ENCODE assay signal across 18 cellular contexts in the genomic region with DNA sequence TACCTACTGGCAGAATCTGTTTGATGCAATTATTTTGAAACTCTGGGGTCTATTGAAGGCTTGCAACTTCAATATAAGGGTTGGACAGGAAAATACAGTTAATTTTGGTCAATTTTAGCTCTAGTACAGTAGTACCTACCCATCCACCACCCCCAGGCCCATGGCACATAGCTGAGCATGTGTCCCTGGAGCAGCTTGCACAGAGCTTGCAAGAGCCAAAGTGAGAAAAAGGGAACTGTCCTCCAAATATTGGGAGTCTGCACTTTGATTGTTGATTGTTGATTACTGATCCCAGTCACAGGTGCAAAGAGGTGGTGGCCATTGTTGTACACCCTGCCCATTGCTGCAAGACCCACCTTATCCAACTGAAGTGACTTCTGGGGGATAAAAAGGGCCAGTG. TPM values are rescaled to one million over a fixed set of nuclear protein-coding genes. Genes with fewer than 3 reads are reported as not detected.
A peak's percentile ranks its signal among the peaks of the same experiment; 100 is the strongest.
DNase-seq lines count a peak whose midpoint lies in the region; ATAC-seq and TF ChIP-seq lines count a peak whose summit lies in the region.
"Had no signal": no experiment of that assay in that cellular context is flagged by ENCODE, and none has a peak within 500 bp of the region (broad histone marks: within the 10 kb centered on the region; RNA-seq: fewer than 3 reads in every experiment).

No MANE protein-coding gene starts in this region.

- intact Hi-C loops in spleen (cut with DNase I; ENCODE audit: low total_unique reads) = no loop called here
- intact Hi-C loops in PC-9 (cut with micrococcal nuclease; ENCODE audit: unreplicated experiment) = no loop called here

- peak overlapping the region; percentile 36 for H3K4me2 ChIP-seq in BLaER1
- no peak overlapping the region for H3K4me2 ChIP-seq in GM23338
- no peak overlapping the region for H3K4me2 ChIP-seq in hepatocyte
- no peak overlapping the region for H3K4me2 ChIP-seq in PC-9
- H3K4me2 ChIP-seq: A549 had no signal

- H3K27ac Mint-ChIP-seq in GM23338 = no peak overlapping the region
- H3K27ac Mint-ChIP-seq: CD4-positive, alpha-beta T cell had no signal

- TF ChIP-seq CTCF in GM23338 (conservative IDR thresholded peaks at IDR 0.05; ENCODE audit: low read depth in 2 of 2) (no peak), hepatocyte (IDR thresholded peaks at IDR 0.05; ENCODE audit: poor library complexity) (no peak), spleen (IDR thresholded peaks at IDR 0.05 in 8 of 11, conservative IDR thresholded peaks at IDR 0.05 in 3 of 11) (no peak), PC-9 (conservative IDR thresholded peaks at IDR 0.05) (no peak), Peyer's patch (IDR thresholded peaks at IDR 0.05) (no peak)

- no peaks in the 10 kb centered on the region for H3K27me3 Mint-ChIP-seq in GM23338 (ENCODE audit: insufficient read depth, low read depth, poor library complexity)

- peaks cover 7% of the 10 kb centered on the region for H3K4me1 Mint-ChIP-seq in GM23338

- no peak for ATAC-seq in GM23338
- ATAC-seq: A549 had no signal

- TF ChIP-seq POLR2A in spleen (IDR thresholded peaks at IDR 0.05) (no peak), Peyer's patch (IDR thresholded peaks at IDR 0.05) (no peak)

- H3F3A ChIP-seq in GM23338 (replicated peaks; ENCODE audit: low read depth) (no peaks in the 10 kb centered on the region), PC-9 (ENCODE audit: insufficient read depth, low read depth) (no peaks in the 10 kb centered on the region)

- H3K9me3 ChIP-seq in BLaER1 = peaks cover 2% of the 10 kb centered on the region; the same call in 1 of the 2 replicates
- H3K9me3 ChIP-seq in hepatocyte (ENCODE audit: low read depth) = no peaks in the 10 kb centered on the region
- H3K9me3 ChIP-seq in spleen = peaks cover 0 to 6% (median 0%) of the 10 kb centered on the region in 8 donors
- H3K9me3 ChIP-seq in PC-9 (ENCODE audit: insufficient read depth, low read depth) = no peaks in the 10 kb centered on the region
- no peaks in the 10 kb centered on the region for H3K9me3 ChIP-seq in Peyer's patch
- H3K9me3 ChIP-seq: A549 had no signal

- H2AFZ ChIP-seq in GM23338 (peak overlapping the region; percentile 94; the same call in 1 of the 2 replicates), hepatocyte (no peak overlapping the region), PC-9 (no peak overlapping the region)
- H2AFZ ChIP-seq: GM23248 had no signal

- H3K27ac ChIP-seq in BLaER1 = no peak overlapping the region
- H3K27ac ChIP-seq in GM23338 (ENCODE audit: low read depth) = no peak overlapping the region
- peak overlapping the region; percentile 78 for H3K27ac ChIP-seq in hepatocyte
- H3K27ac ChIP-seq in spleen = no peak overlapping the region
- no peak overlapping the region for H3K27ac ChIP-seq in PC-9
- no peak overlapping the region for H3K27ac ChIP-seq in Peyer's patch
- H3K27ac ChIP-seq: 22Rv1, A549, GM23248 had no signal

- H3K4me3 Mint-ChIP-seq in GM23338 = no peak overlapping the region
- H3K4me3 Mint-ChIP-seq: CD4-positive, alpha-beta T cell had no signal

- no TSS peak for BruUV-seq in PC-9 (replicated peaks; lab: Mats Ljungman, UMichigan)

- H3K79me2 ChIP-seq in GM23338 (replicated peaks; ENCODE audit: insufficient read depth) (no peaks in the 10 kb centered on the region), hepatocyte (no peaks in the 10 kb centered on the region), PC-9 (ENCODE audit: low read depth) (no peaks in the 10 kb centered on the region)

- POLR2A ChIA-PET in PC-9 (lab: Charles Lee; ENCODE audit: unreplicated experiment) = no interaction called here

- DNase-seq in GM23338 (ENCODE audit: low spot score) = no peak
- no peak for DNase-seq in hepatocyte (ENCODE audit: low spot score)
- peak; percentile 36 for DNase-seq in spleen
- DNase-seq in PC-9 = no peak
- no peak for DNase-seq in Peyer's patch
- no peak for DNase-seq in Ammon's horn (ENCODE audit: low spot score)
- DNase-seq: AML-193; C1 segment of cervical spinal cord; CD4-positive, alpha-beta T cell; DMS153; DMS79; GDM1; GM23248; HCEC 1CT had no signal

- peaks cover 15% of the 10 kb centered on the region for H3K4me1 ChIP-seq in BLaER1
- no peaks in the 10 kb centered on the region for H3K4me1 ChIP-seq in GM23338 (ENCODE audit: insufficient read depth)
- no peaks in the 10 kb centered on the region for H3K4me1 ChIP-seq in hepatocyte (ENCODE audit: insufficient read depth)
- no peaks in the 10 kb centered on the region for H3K4me1 ChIP-seq in spleen
- no peaks in the 10 kb centered on the region for H3K4me1 ChIP-seq in PC-9 (replicated peaks; ENCODE audit: insufficient read depth)
- H3K4me1 ChIP-seq in Peyer's patch = no peaks in the 10 kb centered on the region

- H3K4me3 ChIP-seq in BLaER1 (no peak overlapping the region), GM23338 (no peak overlapping the region), hepatocyte (no peak overlapping the region), spleen (no peak overlapping the region), PC-9 (no peak overlapping the region), Peyer's patch (no peak overlapping the region)
- H3K4me3 ChIP-seq: A549, GM23248 had no signal

- no peak overlapping the region for H3K9ac ChIP-seq in BLaER1
- H3K9ac ChIP-seq: GM23248 had no signal

- no peaks in the 10 kb centered on the region for H3K36me3 Mint-ChIP-seq in GM23338 (ENCODE audit: low read depth)

- H3K36me3 ChIP-seq in BLaER1 (no peaks in the 10 kb centered on the region), GM23338 (ENCODE audit: insufficient read depth) (no peaks in the 10 kb centered on the region), hepatocyte (replicated peaks; ENCODE audit: insufficient read depth, low read depth) (no peaks in the 10 kb centered on the region), spleen (no peaks in the 10 kb centered on the region), PC-9 (ENCODE audit: low read depth) (no peaks in the 10 kb centered on the region), Peyer's patch (peaks cover 0 to 11% (median 0%) of the 10 kb centered on the region in 3 donors)

- H3K9me3 Mint-ChIP-seq in GM23338 = peaks cover 7% of the 10 kb centered on the region; the same call in 2 of the 3 replicates

- CTCF ChIA-PET in PC-9 (lab: Charles Lee) = no interaction called here

- H3K9me2 ChIP-seq in GM23338 (ENCODE audit: insufficient read depth) (0 out of 2 replicates have a peak, but pooled peaks cover 6% of the 10 kb centered on the region), hepatocyte (replicated peaks; ENCODE audit: insufficient read depth) (no peaks in the 10 kb centered on the region), PC-9 (ENCODE audit: insufficient read depth) (no peaks in the 10 kb centered on the region)

- H3K27me3 ChIP-seq in BLaER1 = no peaks in the 10 kb centered on the region
- no peaks in the 10 kb centered on the region for H3K27me3 ChIP-seq in GM23338 (ENCODE audit: insufficient read depth)
- H3K27me3 ChIP-seq in hepatocyte = no peaks in the 10 kb centered on the region
- peaks cover 0 to 9% (median 0%) of the 10 kb centered on the region in 7 donors for H3K27me3 ChIP-seq in spleen (replicated peaks in 1 of 7)
- H3K27me3 ChIP-seq in PC-9 (ENCODE audit: insufficient read depth, low read depth) = no peaks in the 10 kb centered on the region
- no peaks in the 10 kb centered on the region for H3K27me3 ChIP-seq in Peyer's patch

- H4K20me1 ChIP-seq in BLaER1 (no peaks in the 10 kb centered on the region), GM23338 (replicated peaks; ENCODE audit: insufficient read depth) (no peaks in the 10 kb centered on the region), hepatocyte (ENCODE audit: insufficient read depth, poor library complexity, severe bottlenecking) (no peaks in the 10 kb centered on the region), PC-9 (ENCODE audit: insufficient read depth) (no peaks in the 10 kb centered on the region)

TF ChIP-seq in GM23338, 12 proteins besides CTCF, POLR2A, EP300 and RAD21 (continues in another document):
- no peak for TF ChIP-seq STAT1 (IDR thresholded peaks at IDR 0.05; ENCODE audit: unreplicated experiment)
- no peak for TF ChIP-seq EZH2phosphoT487 (IDR thresholded peaks at IDR 0.05; ENCODE audit: unreplicated experiment)
- TF ChIP-seq JUNB (IDR thresholded peaks at IDR 0.05; ENCODE audit: unreplicated experiment) = no peak
- TF ChIP-seq POLR2AphosphoS5 (IDR thresholded peaks at IDR 0.05; ENCODE audit: low read depth) = no peak
- TF ChIP-seq ZNF331 (CRISPR knock-in tag; IDR thresholded peaks at IDR 0.05; ENCODE audit: low read depth) = no peak
- TF ChIP-seq NANOG (IDR thresholded peaks at IDR 0.05; ENCODE audit: borderline replicate concordance) = no peak

RNA-seq across cellular contexts. Expression of a gene that starts 52.8 kb away (rescaled TPM):
- total RNA-seq in GM23338 (2014; rRNA removed; shearing (Covaris generic)) = not detected in 2 replicates
- polyA plus RNA-seq in GM23338 (2016; fragmentation: Nextera tagmentation; extraction: Ambion mirVana) (not detected in 2 replicates), hepatocyte (37.8 and 42.4 TPM in 2 replicates), spleen (under 1 TPM; 0.03 to 0.32 (median 0.13) TPM)
- total RNA-seq in hepatocyte (56.1 and 58.0 TPM in 2 replicates), spleen (under 1 TPM in 3 of 7 donors, not detected in 4; 0.26 to 0.55 (median 0.51) TPM), PC-9 (2021) (not detected in 2 replicates), Peyer's patch (100 to 1,000 TPM in 3 of 4 donors, 10 to 100 TPM in 1; 56.9 to 314 (median 200) TPM)
- total RNA-seq: CD4-positive, alpha-beta T cell; Daoy; GM23248 had no signal
- polyA plus RNA-seq: GM23248 had no signal

Comparison
In these comparisons a context has a peak if more than half of its experiments do, and no peak if none do; other contexts are left out.
1. RNA of a gene that starts 52.8 kb away (total RNA-seq): 56.9 to 314 TPM in Peyer's patch and 56.1 to 58.0 TPM in hepatocyte; 0.26 to 0.55 TPM in spleen, not detected in GM23338 and not detected in PC-9; every median in the first group is over 10 times any median in the second.